21 cellular contexts compared by ENCODE assay signal in genomic region chr1:160004001-160004400, GRCh38. TPM values are rescaled to one million over a fixed set of nuclear protein-coding genes. Genes with fewer than 3 reads are reported as not detected.
DNase-seq lines count a peak whose midpoint lies in the region; ATAC-seq and TF ChIP-seq lines count a peak whose summit lies in the region.
"Had no signal": no experiment of that assay in that cellular context is flagged by ENCODE, and none has a peak within 500 bp of the region (broad histone marks: within the 10 kb centered on the region; RNA-seq: fewer than 3 reads in every experiment).

No MANE protein-coding gene starts in this region.

- no peak overlapping the region for H3K27ac Mint-ChIP-seq in osteocyte (ENCODE audit: unreplicated experiment)
- no peak overlapping the region for H3K27ac Mint-ChIP-seq in activated CD4-positive, alpha-beta T cell treated with anti-CD3 and anti-CD28 coated beads, Interleukin-2, amount 10 ng/mL, durations not matched to agents 24 days and 14 days

- peaks cover 20% of the 10 kb centered on the region for H3K27me3 Mint-ChIP-seq in osteocyte (ENCODE audit: unreplicated experiment)
- peaks cover 24% of the 10 kb centered on the region for H3K27me3 Mint-ChIP-seq in activated CD4-positive, alpha-beta T cell treated with anti-CD3 and anti-CD28 coated beads, Interleukin-2, amount 10 ng/mL, durations not matched to agents 24 days and 14 days

- peaks cover 4% of the 10 kb centered on the region for H3K4me1 ChIP-seq in RWPE2 (ENCODE audit: insufficient read depth, poor library complexity, severe bottlenecking)

- H3K27ac ChIP-seq in RWPE2 (ENCODE audit: poor library complexity, severe bottlenecking) = peak overlapping the region; percentile 1
- H3K27ac ChIP-seq in epithelial cell of prostate = peak overlapping the region; percentile 3

- TF ChIP-seq CTCF in RWPE2 (IDR thresholded peaks at IDR 0.05; ENCODE audit: poor library complexity, severe bottlenecking) = no peak
- no peak for TF ChIP-seq CTCF in osteocyte (IDR thresholded peaks at IDR 0.05)

- no peaks in the 10 kb centered on the region for H3K4me1 Mint-ChIP-seq in osteocyte (ENCODE audit: unreplicated experiment)
- H3K4me1 Mint-ChIP-seq in activated CD4-positive, alpha-beta T cell treated with anti-CD3 and anti-CD28 coated beads, Interleukin-2, amount 10 ng/mL, durations not matched to agents 24 days and 14 days = no peaks in the 10 kb centered on the region

- ATAC-seq in RWPE2 (ENCODE audit: low read depth) = peak; percentile 58
- ATAC-seq in GM19328 (IDR thresholded peaks at IDR 0.05; ENCODE audit: unreplicated experiment) = no peak
- ATAC-seq: HCT116 had no signal

- H3K9me3 Mint-ChIP-seq in osteocyte (ENCODE audit: unreplicated experiment) = no peaks in the 10 kb centered on the region
- H3K9me3 Mint-ChIP-seq in activated CD4-positive, alpha-beta T cell treated with anti-CD3 and anti-CD28 coated beads, Interleukin-2, amount 10 ng/mL, durations not matched to agents 24 days and 14 days = no peaks in the 10 kb centered on the region

- no peak overlapping the region for H3K4me3 Mint-ChIP-seq in osteocyte (ENCODE audit: unreplicated experiment)
- no peak overlapping the region for H3K4me3 Mint-ChIP-seq in activated CD4-positive, alpha-beta T cell treated with anti-CD3 and anti-CD28 coated beads, Interleukin-2, amount 10 ng/mL, durations not matched to agents 24 days and 14 days

- intact Hi-C loops in activated CD4-positive, alpha-beta T cell treated with anti-CD3 and anti-CD28 coated beads, Interleukin-2, amount 10 ng/mL, durations not matched to agents 24 days and 14 days (cut with micrococcal nuclease) = no loop called here

- H3K9me3 ChIP-seq in RWPE2 (ENCODE audit: severe bottlenecking) = no peaks in the 10 kb centered on the region
- H3K9me3 ChIP-seq: SK-N-SH had no signal

- peak; percentile 20 for DNase-seq in NCI-H2171 treated with DMSO at 0.1 percent for 48 hours (lab: John Stamatoyannopoulos, UW)
- no peak for DNase-seq in NCI-H2171 (lab: John Stamatoyannopoulos, UW)
- no peak for DNase-seq in RWPE2 (ENCODE audit: low spot score)
- no peak for DNase-seq in epithelial cell of prostate (ENCODE audit: low read depth, low spot score)
- peak; percentile 10 for DNase-seq in osteocyte (ENCODE audit: extremely low spot score, unreplicated experiment)
- DNase-seq in NCI-H524 treated with DMSO at 0.1 percent for 48 hours (lab: John Stamatoyannopoulos, UW) = no peak
- no peak for DNase-seq in activated CD4-positive, alpha-beta T cell treated with anti-CD3 and anti-CD28 coated beads, Interleukin-2, amount 10 ng/mL, durations not matched to agents 24 days and 14 days
- DNase-seq: 8988T, Calu3, IMR-90, KG1, NCI-H1048, NCI-H1417 treated with DMSO at 0.1 percent for 48 hours, NCI-H1694 treated with DMSO at 0.1 percent for 48 hours, NCI-H2081, NCI-H446 treated with DMSO at 0.1 percent for 48 hours, NCI-H526 treated with DMSO at 0.1 percent for 48 hours, SK-N-SH had no signal

- H3K36me3 ChIP-seq in RWPE2 (ENCODE audit: low read depth) = no peaks in the 10 kb centered on the region

- no peaks in the 10 kb centered on the region for H3K36me3 Mint-ChIP-seq in osteocyte (ENCODE audit: unreplicated experiment)
- H3K36me3 Mint-ChIP-seq in activated CD4-positive, alpha-beta T cell treated with anti-CD3 and anti-CD28 coated beads, Interleukin-2, amount 10 ng/mL, durations not matched to agents 24 days and 14 days (ENCODE audit: low read depth) = no peaks in the 10 kb centered on the region

- H3K27me3 ChIP-seq in RWPE2 (ENCODE audit: insufficient read depth, poor library complexity, severe bottlenecking) = no peaks in the 10 kb centered on the region

- no peak overlapping the region for H3K4me3 ChIP-seq in RWPE2 (ENCODE audit: severe bottlenecking)

RNA-seq across cellular contexts. Expression of gene PIGM, which starts 27.8 kb away (rescaled TPM):
- 7.6 and 7.7 TPM in 2 replicates for total RNA-seq in osteocyte
- 5.5 and 5.8 TPM in 2 replicates for total RNA-seq in activated CD4-positive, alpha-beta T cell treated with anti-CD3 and anti-CD28 coated beads, Interleukin-2, amount 10 ng/mL, durations not matched to agents 24 days and 14 days

RNA-seq across cellular contexts. Expression of gene SLAMF9, which starts 50.0 kb away (rescaled TPM):
- not detected in 2 replicates for total RNA-seq in osteocyte
- not detected in 2 replicates for total RNA-seq in activated CD4-positive, alpha-beta T cell treated with anti-CD3 and anti-CD28 coated beads, Interleukin-2, amount 10 ng/mL, durations not matched to agents 24 days and 14 days
- total RNA-seq: Calu3, H4 had no signal

RNA-seq across cellular contexts. Expression of gene IGSF9, which starts 58.6 kb away (rescaled TPM):
- total RNA-seq in osteocyte = not detected in 2 replicates
- not detected in 2 replicates for total RNA-seq in activated CD4-positive, alpha-beta T cell treated with anti-CD3 and anti-CD28 coated beads, Interleukin-2, amount 10 ng/mL, durations not matched to agents 24 days and 14 days
- total RNA-seq: IMR-90 had no signal

Comparison
In these comparisons a context has a peak if more than half of its experiments do, and no peak if none do; other contexts are left out.
1. DNase-seq: peak in NCI-H2171 treated with DMSO at 0.1 percent for 48 hours (single experiment) and osteocyte (single experiment); none in NCI-H2171 (single experiment), RWPE2 (single experiment), epithelial cell of prostate (single experiment), NCI-H524 treated with DMSO at 0.1 percent for 48 hours (single experiment) and activated CD4-positive, alpha-beta T cell treated with anti-CD3 and anti-CD28 coated beads, Interleukin-2, amount 10 ng/mL, durations not matched to agents 24 days and 14 days (single experiment).